In the genomic region with DNA sequence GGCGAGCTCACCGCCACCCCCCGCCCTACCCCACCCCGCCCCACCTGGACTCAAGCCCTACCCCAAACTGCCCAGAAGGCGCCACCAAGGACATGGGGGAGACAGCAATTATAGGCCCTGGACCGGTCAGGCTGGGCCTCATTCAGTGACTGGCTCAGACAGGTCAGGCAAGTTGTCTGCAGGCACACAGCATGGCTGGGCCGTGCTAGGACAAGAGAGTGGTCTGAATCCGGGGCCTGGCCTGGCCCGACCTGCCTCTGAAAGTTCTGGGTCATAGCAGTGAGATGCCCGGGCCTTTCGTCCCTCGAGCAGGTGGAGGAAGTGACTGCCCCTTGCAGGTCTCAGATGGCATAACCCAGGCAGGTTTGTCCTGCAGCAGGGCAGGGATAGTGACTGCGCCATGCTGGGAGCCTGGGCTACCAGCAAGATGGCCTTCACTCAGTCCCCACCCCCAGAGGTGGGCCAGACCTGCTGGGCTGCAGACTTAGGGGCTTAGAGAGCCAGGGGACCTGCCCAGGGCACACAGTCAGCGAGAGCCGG, we compare ENCODE assay signal across 3 cellular contexts.
A peak's percentile ranks its signal among the peaks of the same experiment; 100 is the strongest.
TF ChIP-seq lines count a peak whose summit lies in the region.

No MANE protein-coding gene starts in this region.

TF ChIP-seq in GM23338, 12 proteins besides CTCF, POLR2A, EP300 and RAD21 (continues in another document):
- no peak for TF ChIP-seq ZNF331 (CRISPR knock-in tag; IDR thresholded peaks at IDR 0.05; ENCODE audit: low read depth)
- TF ChIP-seq JUNB (IDR thresholded peaks at IDR 0.05; ENCODE audit: unreplicated experiment): no peak
- TF ChIP-seq EZH2 (IDR thresholded peaks at IDR 0.05; ENCODE audit: low read depth, unreplicated experiment): no peak
- TF ChIP-seq, protein P1, sequence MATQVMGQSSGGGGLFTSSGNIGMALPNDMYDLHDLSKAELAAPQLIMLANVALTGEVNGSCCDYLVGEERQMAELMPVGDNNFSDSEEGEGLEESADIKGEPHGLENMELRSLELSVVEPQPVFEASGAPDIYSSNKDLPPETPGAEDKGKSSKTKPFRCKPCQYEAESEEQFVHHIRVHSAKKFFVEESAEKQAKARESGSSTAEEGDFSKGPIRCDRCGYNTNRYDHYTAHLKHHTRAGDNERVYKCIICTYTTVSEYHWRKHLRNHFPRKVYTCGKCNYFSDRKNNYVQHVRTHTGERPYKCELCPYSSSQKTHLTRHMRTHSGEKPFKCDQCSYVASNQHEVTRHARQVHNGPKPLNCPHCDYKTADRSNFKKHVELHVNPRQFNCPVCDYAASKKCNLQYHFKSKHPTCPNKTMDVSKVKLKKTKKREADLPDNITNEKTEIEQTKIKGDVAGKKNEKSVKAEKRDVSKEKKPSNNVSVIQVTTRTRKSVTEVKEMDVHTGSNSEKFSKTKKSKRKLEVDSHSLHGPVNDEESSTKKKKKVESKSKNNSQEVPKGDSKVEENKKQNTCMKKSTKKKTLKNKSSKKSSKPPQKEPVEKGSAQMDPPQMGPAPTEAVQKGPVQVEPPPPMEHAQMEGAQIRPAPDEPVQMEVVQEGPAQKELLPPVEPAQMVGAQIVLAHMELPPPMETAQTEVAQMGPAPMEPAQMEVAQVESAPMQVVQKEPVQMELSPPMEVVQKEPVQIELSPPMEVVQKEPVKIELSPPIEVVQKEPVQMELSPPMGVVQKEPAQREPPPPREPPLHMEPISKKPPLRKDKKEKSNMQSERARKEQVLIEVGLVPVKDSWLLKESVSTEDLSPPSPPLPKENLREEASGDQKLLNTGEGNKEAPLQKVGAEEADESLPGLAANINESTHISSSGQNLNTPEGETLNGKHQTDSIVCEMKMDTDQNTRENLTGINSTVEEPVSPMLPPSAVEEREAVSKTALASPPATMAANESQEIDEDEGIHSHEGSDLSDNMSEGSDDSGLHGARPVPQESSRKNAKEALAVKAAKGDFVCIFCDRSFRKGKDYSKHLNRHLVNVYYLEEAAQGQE (IDR thresholded peaks at IDR 0.05; ENCODE audit: unreplicated experiment): no peak
- TF ChIP-seq ZNF114 (CRISPR knock-in tag; IDR thresholded peaks at IDR 0.05): no peak
- TF ChIP-seq POLR2AphosphoS5 (IDR thresholded peaks at IDR 0.05; ENCODE audit: low read depth): no peak

TF ChIP-seq in HCT116, 20 proteins besides CTCF, POLR2A, EP300 and RAD21:
- TF ChIP-seq EZH2phosphoT487 (IDR thresholded peaks at IDR 0.05; ENCODE audit: borderline replicate concordance) (no peak), EZH2 (IDR thresholded peaks at IDR 0.05) (no peak), SP1 (IDR thresholded peaks at IDR 0.05; ENCODE audit: low read depth) (no peak), CEBPB (IDR thresholded peaks at IDR 0.05; ENCODE audit: low read depth) (no peak), YY1 (IDR thresholded peaks at IDR 0.05; ENCODE audit: extremely low read depth, insufficient replicate concordance, low read depth, low read length) (no peak), ZFX (IDR thresholded peaks at IDR 0.05) (no peak), FOSL1 (IDR thresholded peaks at IDR 0.05; ENCODE audit: low read depth) (no peak), SIN3A (IDR thresholded peaks at IDR 0.05; ENCODE audit: low read depth) (no peak), ZNF274 (IDR thresholded peaks at IDR 0.05; ENCODE audit: low read depth, low read length) (no peak), EGR1 (IDR thresholded peaks at IDR 0.05; ENCODE audit: low read depth) (no peak), SRF (IDR thresholded peaks at IDR 0.05; ENCODE audit: low read depth) (no peak), ELF1 (IDR thresholded peaks at IDR 0.05; ENCODE audit: borderline replicate concordance, low read depth) (no peak), JUND (IDR thresholded peaks at IDR 0.05) (no peak)
- TF ChIP-seq, protein P2, sequence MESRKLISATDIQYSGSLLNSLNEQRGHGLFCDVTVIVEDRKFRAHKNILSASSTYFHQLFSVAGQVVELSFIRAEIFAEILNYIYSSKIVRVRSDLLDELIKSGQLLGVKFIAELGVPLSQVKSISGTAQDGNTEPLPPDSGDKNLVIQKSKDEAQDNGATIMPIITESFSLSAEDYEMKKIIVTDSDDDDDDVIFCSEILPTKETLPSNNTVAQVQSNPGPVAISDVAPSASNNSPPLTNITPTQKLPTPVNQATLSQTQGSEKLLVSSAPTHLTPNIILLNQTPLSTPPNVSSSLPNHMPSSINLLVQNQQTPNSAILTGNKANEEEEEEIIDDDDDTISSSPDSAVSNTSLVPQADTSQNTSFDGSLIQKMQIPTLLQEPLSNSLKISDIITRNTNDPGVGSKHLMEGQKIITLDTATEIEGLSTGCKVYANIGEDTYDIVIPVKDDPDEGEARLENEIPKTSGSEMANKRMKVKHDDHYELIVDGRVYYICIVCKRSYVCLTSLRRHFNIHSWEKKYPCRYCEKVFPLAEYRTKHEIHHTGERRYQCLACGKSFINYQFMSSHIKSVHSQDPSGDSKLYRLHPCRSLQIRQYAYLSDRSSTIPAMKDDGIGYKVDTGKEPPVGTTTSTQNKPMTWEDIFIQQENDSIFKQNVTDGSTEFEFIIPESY (IDR thresholded peaks at IDR 0.05; ENCODE audit: extremely low read depth, insufficient replicate concordance, low read length): no peak
- TF ChIP-seq, protein P1 (IDR thresholded peaks at IDR 0.05; ENCODE audit: low read depth): no peak
- TF ChIP-seq, protein P3, sequence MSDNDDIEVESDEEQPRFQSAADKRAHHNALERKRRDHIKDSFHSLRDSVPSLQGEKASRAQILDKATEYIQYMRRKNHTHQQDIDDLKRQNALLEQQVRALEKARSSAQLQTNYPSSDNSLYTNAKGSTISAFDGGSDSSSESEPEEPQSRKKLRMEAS (IDR thresholded peaks at IDR 0.05): no peak

TF ChIP-seq in H1, 55 proteins besides CTCF, POLR2A, EP300 and RAD21:
- no peak for TF ChIP-seq SIN3A (conservative IDR thresholded peaks at IDR 0.05 in 1 of 2, IDR thresholded peaks at IDR 0.05 in 1 of 2; ENCODE audit: low read depth in 1 of 2, low read length in 2 of 2)
- TF ChIP-seq YY1 (IDR thresholded peaks at IDR 0.05; ENCODE audit: low read depth, low read length): 0 out of 2 replicates have a peak, but pooled peaks have one; percentile 50
- peak; percentile 29; the same call in 1 of the 2 replicates for TF ChIP-seq GABPA (IDR thresholded peaks at IDR 0.05; ENCODE audit: borderline replicate concordance, insufficient read depth, low read length)
